In the genomic region with DNA sequence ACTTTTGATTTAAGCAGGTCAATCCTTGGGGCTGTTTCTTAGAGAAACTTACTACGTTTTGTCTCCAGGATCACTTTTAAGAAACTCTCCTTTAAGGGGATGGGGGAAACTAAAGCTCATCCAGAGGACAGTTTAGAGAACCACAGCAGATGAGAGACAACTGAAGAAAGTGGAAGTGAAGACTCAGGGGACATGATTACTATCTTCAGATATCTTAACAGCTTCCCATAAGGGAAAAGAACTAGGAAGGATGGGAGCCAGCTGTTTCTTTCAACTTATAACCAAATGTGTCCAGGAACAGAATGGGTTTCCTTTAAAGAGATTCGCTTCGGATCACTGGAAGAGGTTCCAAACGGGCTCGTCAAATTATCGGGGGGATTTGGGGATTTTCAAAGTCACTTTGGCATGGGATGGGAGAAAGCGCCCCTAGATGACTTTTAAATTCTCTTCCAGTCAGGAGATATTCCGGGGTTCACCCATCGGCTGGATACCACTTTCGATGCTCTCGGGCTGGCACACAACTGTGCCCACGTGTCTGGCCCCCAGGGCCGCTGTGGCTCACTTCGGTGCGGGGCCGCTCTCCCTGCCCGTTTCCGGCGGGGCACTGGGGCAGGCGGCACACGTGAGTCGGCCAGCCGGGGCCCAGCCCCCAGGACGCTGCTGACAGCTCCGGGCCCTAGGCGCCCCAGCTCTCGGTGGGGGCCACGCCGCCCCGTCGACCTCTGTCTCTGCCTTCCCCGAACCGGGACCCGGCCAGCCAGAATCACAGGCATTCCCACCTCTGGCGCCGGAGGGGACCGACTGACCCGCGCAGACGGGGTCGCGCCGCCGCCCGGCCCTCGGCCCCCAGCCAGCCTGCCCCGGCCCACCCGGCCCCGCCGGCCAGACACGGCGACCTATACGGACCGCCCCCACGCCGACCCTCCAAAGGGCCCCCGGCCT, we compare ENCODE assay signal across 8 cellular contexts. TPM values are rescaled to one million over a fixed set of nuclear protein-coding genes. Genes with fewer than 3 reads are reported as not detected.
A peak's percentile ranks its signal among the peaks of the same experiment; 100 is the strongest.
DNase-seq lines count a peak whose midpoint lies in the region; ATAC-seq and TF ChIP-seq lines count a peak whose summit lies in the region.

No MANE protein-coding gene starts in this region.

- H4K12ac ChIP-seq in trophoblast cell (ENCODE audit: low read depth, low read length) = peak overlapping the region; percentile 47

- H4K8ac ChIP-seq in trophoblast cell (ENCODE audit: low read depth, low read length) = peak overlapping the region; percentile 68

- peak overlapping the region; percentile 21 for H2AK5ac ChIP-seq in trophoblast cell (ENCODE audit: low read length)

- H3K4me1 ChIP-seq in BE2C (no peaks in the 10 kb centered on the region; the same call in none of the 2 replicates), cardiac muscle cell (ENCODE audit: low read depth) (peaks cover 76% of the 10 kb centered on the region), trophoblast cell (ENCODE audit: control insufficient read depth in 1 of 2, insufficient read depth in 2 of 2, low read length in 2 of 2) (peaks cover 12 to 29% of the 10 kb centered on the region in 2 experiments)

- peak overlapping the region; percentile 93 for H3K27ac ChIP-seq in cardiac muscle cell
- peak overlapping the region; percentile 93 for H3K27ac ChIP-seq in trophoblast cell (ENCODE audit: low read depth, low read length)

- peak overlapping the region; percentile 80 for H2BK120ac ChIP-seq in trophoblast cell (ENCODE audit: insufficient read depth, low read length, poor library complexity)

- H3K79me1 ChIP-seq in trophoblast cell (ENCODE audit: low read length) = peaks cover 18% of the 10 kb centered on the region

- H2AFZ ChIP-seq in trophoblast cell (ENCODE audit: insufficient read depth, low read length, poor library complexity) = peak overlapping the region; percentile 38

- H2BK12ac ChIP-seq in trophoblast cell (ENCODE audit: low read length) = peak overlapping the region; percentile 19

- WGBS in trophoblast cell (ENCODE audit: extremely low coverage, insufficient coverage, insufficient read length) = no CpG with 5 or more reads among the region's 57 CpGs

- peak overlapping the region; percentile 90 for H3K18ac ChIP-seq in trophoblast cell (ENCODE audit: low read length)

- peaks cover 24% of the 10 kb centered on the region for H3K4me1 Mint-ChIP-seq in activated naive CD4-positive, alpha-beta T cell treated with anti-CD3 and anti-CD28 coated beads, Interleukin-2, amount 50 U/mL, for 24 hours

- peak overlapping the region; percentile 53 for H3K4ac ChIP-seq in trophoblast cell (ENCODE audit: low read depth, low read length)

- peak overlapping the region; percentile 71 for H2BK5ac ChIP-seq in trophoblast cell (ENCODE audit: low read depth, low read length, poor library complexity)

- H3K9me3 Mint-ChIP-seq in activated naive CD4-positive, alpha-beta T cell treated with anti-CD3 and anti-CD28 coated beads, Interleukin-2, amount 50 U/mL, for 24 hours = no peaks in the 10 kb centered on the region

- H3K4me3 ChIP-seq in BE2C (ENCODE audit: low read depth, low read length) = peak overlapping the region; percentile 53
- peak overlapping the region; percentile 57 for H3K4me3 ChIP-seq in cardiac muscle cell
- peak overlapping the region; percentile 91 for H3K4me3 ChIP-seq in trophoblast cell (ENCODE audit: low read depth, low read length)

- H3K9ac ChIP-seq in trophoblast cell (ENCODE audit: low read length) = peak overlapping the region; percentile 83

- H3K4me3 Mint-ChIP-seq in activated naive CD4-positive, alpha-beta T cell treated with anti-CD3 and anti-CD28 coated beads, Interleukin-2, amount 50 U/mL, for 24 hours = peak overlapping the region; percentile 92

- H3K14ac ChIP-seq in trophoblast cell (ENCODE audit: low read length) = peak overlapping the region; percentile 83

- H3K9me3 ChIP-seq in BE2C = no peaks in the 10 kb centered on the region
- H3K9me3 ChIP-seq in cardiac muscle cell (ENCODE audit: low read depth) = no peaks in the 10 kb centered on the region
- H3K9me3 ChIP-seq in trophoblast cell (ENCODE audit: insufficient read depth, low read depth, low read length) = no peaks in the 10 kb centered on the region

- H3K79me2 ChIP-seq in trophoblast cell (ENCODE audit: control insufficient read depth, insufficient read depth, low read length, poor library complexity) = peaks cover 12% of the 10 kb centered on the region

- H3K36me3 Mint-ChIP-seq in activated naive CD4-positive, alpha-beta T cell treated with anti-CD3 and anti-CD28 coated beads, Interleukin-2, amount 50 U/mL, for 24 hours = peaks cover 3% of the 10 kb centered on the region

- H3K23ac ChIP-seq in trophoblast cell (ENCODE audit: low read length) = no peak overlapping the region

- no peaks in the 10 kb centered on the region for H3K27me3 ChIP-seq in BE2C
- no peaks in the 10 kb centered on the region for H3K27me3 ChIP-seq in cardiac muscle cell
- H3K27me3 ChIP-seq in trophoblast cell (ENCODE audit: insufficient read depth, low read length) = no peaks in the 10 kb centered on the region

- H3K27me3 Mint-ChIP-seq in activated naive CD4-positive, alpha-beta T cell treated with anti-CD3 and anti-CD28 coated beads, Interleukin-2, amount 50 U/mL, for 24 hours = no peaks in the 10 kb centered on the region

- H3K27ac Mint-ChIP-seq in activated naive CD4-positive, alpha-beta T cell treated with anti-CD3 and anti-CD28 coated beads, Interleukin-2, amount 50 U/mL, for 24 hours = peak overlapping the region; percentile 97

- ATAC-seq in GM19043 (IDR thresholded peaks at IDR 0.05; ENCODE audit: low read depth, unreplicated experiment) (peak; percentile 56), HG03354 (IDR thresholded peaks at IDR 0.05; ENCODE audit: poor library complexity, severe bottlenecking, unreplicated experiment) (peak; percentile 64)

- DNase-seq in BE2C (peak; percentile 58), cardiac muscle cell (ENCODE audit: low read depth in 1 of 2, low spot score in 1 of 2) (peak; percentile 54 to 75), trophoblast cell (peak; percentile 25 to 52), cortex of kidney (lab: John Stamatoyannopoulos, UW) (no peak)

- peak; percentile 59 for TF ChIP-seq POLR2A in Raji (IDR thresholded peaks at IDR 0.05; ENCODE audit: insufficient read depth, low read depth, low read length)

- TF ChIP-seq CTCF in BE2C (IDR thresholded peaks at IDR 0.05; ENCODE audit: low read depth, low read length) = no peak
- no peak for TF ChIP-seq CTCF in cardiac muscle cell (IDR thresholded peaks at IDR 0.05; ENCODE audit: low read depth, low read length)

- peak overlapping the region; percentile 85 for H4K91ac ChIP-seq in trophoblast cell (ENCODE audit: low read depth, low read length)

- peak overlapping the region; percentile 89 for H3K4me2 ChIP-seq in trophoblast cell (ENCODE audit: low read length)

- H3K36me3 ChIP-seq in BE2C = no peaks in the 10 kb centered on the region
- H3K36me3 ChIP-seq in cardiac muscle cell = no peaks in the 10 kb centered on the region
- no peaks in the 10 kb centered on the region for H3K36me3 ChIP-seq in trophoblast cell (ENCODE audit: control insufficient read depth in 1 of 2, insufficient read depth in 2 of 2, low read length in 2 of 2)

RNA-seq across cellular contexts. Expression of gene SCMH1, which starts 1.0 kb away (rescaled TPM):
- 32.1 TPM for polyA plus RNA-seq in BE2C (2012; ENCODE audit: insufficient read depth, insufficient read length, low read depth)
- total RNA-seq in cardiac muscle cell = 95.4 and 147 TPM in 2 replicates
- 126 and 197 TPM in 2 replicates for polyA plus RNA-seq in cardiac muscle cell
- polyA plus RNA-seq in trophoblast cell (2013) = 22.7 and 23.4 TPM in 2 replicates
